ENCODE assay signal across 8 cellular contexts in the genomic region with DNA sequence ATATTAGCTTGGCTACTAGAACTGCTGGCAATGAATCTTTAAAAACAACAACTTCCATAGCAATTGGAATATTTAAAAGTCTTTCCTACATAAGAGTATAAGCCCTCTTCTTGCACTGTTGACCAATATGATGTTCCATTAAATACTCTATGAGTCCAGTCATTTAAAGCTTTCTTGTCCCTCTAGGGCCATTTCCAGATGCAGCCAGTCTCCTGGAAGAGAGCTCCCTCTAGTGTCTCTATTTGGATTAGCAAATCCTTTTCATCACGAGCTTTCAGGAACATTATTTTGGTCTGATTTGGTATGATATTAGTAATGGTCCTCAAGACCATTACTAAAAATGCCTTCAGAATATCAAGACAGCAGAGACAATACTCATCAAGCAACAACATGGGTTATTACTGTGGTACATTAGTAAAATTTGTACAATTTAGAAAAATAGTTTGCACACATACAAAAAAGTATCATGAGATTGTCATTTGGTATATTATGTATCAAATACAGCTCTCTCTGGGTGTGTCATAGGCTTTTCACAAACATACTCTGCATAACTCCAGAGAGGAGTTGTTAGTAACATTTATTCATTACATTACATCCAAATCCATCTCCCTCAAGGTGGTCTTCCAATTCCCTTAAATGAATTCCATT.
A peak's percentile ranks its signal among the peaks of the same experiment; 100 is the strongest.
DNase-seq lines count a peak whose midpoint lies in the region; ATAC-seq and TF ChIP-seq lines count a peak whose summit lies in the region.

No MANE protein-coding gene starts in this region.

- H3K4me1 ChIP-seq in A673 (ENCODE audit: insufficient read depth, low read length, poor library complexity, severe bottlenecking) (peaks cover under 1% of the 10 kb centered on the region), body of pancreas (no peaks in the 10 kb centered on the region), left lung (no peaks in the 10 kb centered on the region)

- WGBS in body of pancreas, 2 donors: 27 to 29% methylated on average over 1 of the region's 1 CpG

- no peak overlapping the region for H3K4me3 Mint-ChIP-seq in activated naive CD4-positive, alpha-beta T cell treated with anti-CD3 and anti-CD28 coated beads, Interleukin-2, amount 10 ng/mL, durations not matched to agents 7 days and 5 days

- no peak overlapping the region for H3K4me3 ChIP-seq in A673 (ENCODE audit: low read depth, low read length, poor library complexity, severe bottlenecking)
- H3K4me3 ChIP-seq in body of pancreas: no peak overlapping the region
- H3K4me3 ChIP-seq in left lung: no peak overlapping the region

- no TSS peak for BruUV-seq in A673 (replicated peaks; lab: Mats Ljungman, UMichigan)

- no peaks in the 10 kb centered on the region for H3K4me1 Mint-ChIP-seq in activated naive CD4-positive, alpha-beta T cell treated with anti-CD3 and anti-CD28 coated beads, Interleukin-2, amount 10 ng/mL, durations not matched to agents 7 days and 5 days

- TF ChIP-seq POLR2A in body of pancreas (IDR thresholded peaks at IDR 0.05): no peak

- POLR2A ChIA-PET in A673 (lab: Charles Lee; ENCODE audit: low non-redundant PET): no interaction called here
- POLR2A ChIA-PET in GM10248 (lab: Yijun Ruan, JAX): no interaction called here

- DNase-seq in A673 (ENCODE audit: low spot score) (peak; percentile 62), GM10248 (ENCODE audit: extremely low spot score) (peak; percentile 44), NCI-H1694 treated with DMSO at 0.1 percent for 48 hours (lab: John Stamatoyannopoulos, UW) (peak; percentile 21), body of pancreas (no peak), left lung (no peak)
- no peak for DNase-seq in activated naive CD4-positive, alpha-beta T cell treated with anti-CD3 and anti-CD28 coated beads, Interleukin-2, amount 10 ng/mL, durations not matched to agents 7 days and 5 days

- no peaks in the 10 kb centered on the region for H3K9me3 Mint-ChIP-seq in activated naive CD4-positive, alpha-beta T cell treated with anti-CD3 and anti-CD28 coated beads, Interleukin-2, amount 10 ng/mL, durations not matched to agents 7 days and 5 days

- H3K27me3 Mint-ChIP-seq in activated naive CD4-positive, alpha-beta T cell treated with anti-CD3 and anti-CD28 coated beads, Interleukin-2, amount 10 ng/mL, durations not matched to agents 7 days and 5 days: no peaks in the 10 kb centered on the region

- no peak overlapping the region for H3K27ac ChIP-seq in A673 (ENCODE audit: low read depth, low read length, poor library complexity, severe bottlenecking)
- H3K27ac ChIP-seq in body of pancreas: no peak overlapping the region
- no peak overlapping the region for H3K27ac ChIP-seq in left lung

- TF ChIP-seq CTCF in A673 (conservative IDR thresholded peaks at IDR 0.05; ENCODE audit: low read depth, low read length): peak; percentile 88
- TF ChIP-seq CTCF in GM10248 (IDR thresholded peaks at IDR 0.05; ENCODE audit: control extremely low read depth, extremely low read depth, low read depth, missing control alignments): peak; percentile 78
- peak; percentile 32 to 66 (median 62) for TF ChIP-seq CTCF in body of pancreas (IDR thresholded peaks at IDR 0.05)
- TF ChIP-seq CTCF in left lung (IDR thresholded peaks at IDR 0.05): peak; percentile 60 to 84

- intact Hi-C loops in A673 (cut with micrococcal nuclease; ENCODE audit: unreplicated experiment): loop anchor here (1.0 to 10.0 kb wide), 3 partner anchors 155 to 366 kb away; no protein-coding TSS in a partner anchor
- intact Hi-C loops in body of pancreas (cut with DNase I): no loop called here
- intact Hi-C loops in left lung (cut with DNase I): loop anchor here in 1 of 2 donors (5.0 kb wide), 1 partner anchor 152 kb away; no protein-coding TSS in a partner anchor

- H3K36me3 Mint-ChIP-seq in activated naive CD4-positive, alpha-beta T cell treated with anti-CD3 and anti-CD28 coated beads, Interleukin-2, amount 10 ng/mL, durations not matched to agents 7 days and 5 days: no peaks in the 10 kb centered on the region

- H3K27me3 ChIP-seq in A673 (replicated peaks; ENCODE audit: insufficient read depth, low read depth, low read length, poor library complexity) (no peaks in the 10 kb centered on the region), body of pancreas (no peaks in the 10 kb centered on the region), left lung (no peaks in the 10 kb centered on the region)

- H3K36me3 ChIP-seq in A673 (ENCODE audit: insufficient read depth, low read length, poor library complexity, severe bottlenecking): no peaks in the 10 kb centered on the region
- no peaks in the 10 kb centered on the region for H3K36me3 ChIP-seq in body of pancreas (replicated peaks in 1 of 2; ENCODE audit: insufficient read depth in 1 of 2, low read depth in 2 of 2)
- no peaks in the 10 kb centered on the region for H3K36me3 ChIP-seq in left lung

- no peak for ATAC-seq in body of pancreas
- peak; percentile 71 for ATAC-seq in left lung
- no peak for ATAC-seq in GM19452 (IDR thresholded peaks at IDR 0.05; ENCODE audit: unreplicated experiment)
- no peak for ATAC-seq in HG02938 (IDR thresholded peaks at IDR 0.05; ENCODE audit: unreplicated experiment)

- H3K27ac Mint-ChIP-seq in activated naive CD4-positive, alpha-beta T cell treated with anti-CD3 and anti-CD28 coated beads, Interleukin-2, amount 10 ng/mL, durations not matched to agents 7 days and 5 days: no peak overlapping the region

- CTCF ChIA-PET in A673 (lab: Charles Lee): interaction anchor here (0.6 to 4.0 kb wide), 6 partner anchors 11 to 823 kb away, joined by 3 to 68 read pairs (median 4); no protein-coding TSS in a partner anchor
- CTCF ChIA-PET in GM10248 (lab: Yijun Ruan, JAX): interaction anchor here (0.7 to 6.0 kb wide), 58 partner anchors 10 to 1645 kb away, joined by 3 to 136 read pairs (median 4); no protein-coding TSS in a partner anchor
- CTCF ChIA-PET in activated naive CD4-positive, alpha-beta T cell treated with anti-CD3 and anti-CD28 coated beads, Interleukin-2, amount 10 ng/mL, durations not matched to agents 7 days and 5 days (lab: Charles Lee): interaction anchor here (0.6 to 4.8 kb wide), 22 partner anchors 10 to 377 kb away, joined by 3 to 66 read pairs (median 3); no protein-coding TSS in a partner anchor

- H3K9me3 ChIP-seq in A673 (ENCODE audit: low read depth, low read length, poor library complexity, severe bottlenecking) (no peaks in the 10 kb centered on the region), body of pancreas (no peaks in the 10 kb centered on the region), left lung (no peaks in the 10 kb centered on the region)

Comparison
In these comparisons a context has a peak if more than half of its experiments do, and no peak if none do; other contexts are left out.
1. DNase-seq: peak in A673 (single experiment), GM10248 (single experiment) and NCI-H1694 treated with DMSO at 0.1 percent for 48 hours (single experiment); none in body of pancreas (0 of 4), left lung (0 of 2) and activated naive CD4-positive, alpha-beta T cell treated with anti-CD3 and anti-CD28 coated beads, Interleukin-2, amount 10 ng/mL, durations not matched to agents 7 days and 5 days (single experiment).
2. Peak in every context shown above with its lines, with median percentiles within 50 percentile points of each other: CTCF ChIP-seq.